16 cellular contexts compared by ENCODE assay signal in the genomic region with DNA sequence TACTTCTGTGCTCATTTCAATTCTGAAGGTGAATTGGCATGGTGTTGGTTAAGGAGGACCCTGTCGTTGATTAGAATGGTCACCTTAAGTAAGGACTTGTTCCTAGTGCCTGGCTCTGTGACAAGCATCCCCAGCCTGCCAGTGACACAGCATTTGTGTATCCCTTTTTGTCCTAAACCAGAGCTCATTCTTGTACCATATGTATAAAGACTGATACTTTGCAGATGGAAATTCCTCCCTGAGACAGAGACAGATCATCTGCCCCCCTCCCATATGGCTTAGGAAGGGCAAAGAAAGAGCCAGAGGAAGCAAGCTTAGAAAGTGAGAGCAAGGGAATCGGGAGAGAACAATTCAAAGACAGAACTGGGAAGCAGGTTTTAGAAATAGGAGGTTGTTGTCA. TPM values are rescaled to one million over a fixed set of nuclear protein-coding genes. Genes with fewer than 3 reads are reported as not detected.
DNase-seq lines count a peak whose midpoint lies in the region; ATAC-seq, FAIRE-seq and TF ChIP-seq lines count a peak whose summit lies in the region.
"Had no signal": no experiment of that assay in that cellular context is flagged by ENCODE, and none has a peak within 500 bp of the region (broad histone marks: within the 10 kb centered on the region; RNA-seq: fewer than 3 reads in every experiment).

No MANE protein-coding gene starts in this region.

- H3K36me3 ChIP-seq in GM23338 (ENCODE audit: insufficient read depth) (no peaks in the 10 kb centered on the region), astrocyte (ENCODE audit: insufficient read depth, low read length) (no peaks in the 10 kb centered on the region)
- H3K36me3 ChIP-seq: gastroesophageal sphincter had no signal

- POLR2A ChIA-PET in naive thymus-derived CD8-positive, alpha-beta T cell (lab: Charles Lee) = interaction anchor here (1.4 kb wide), 1 partner anchor 28 kb away, joined by 3 read pairs; no protein-coding TSS in a partner anchor

- ATAC-seq in GM23338 (no peak), GM18909 (IDR thresholded peaks at IDR 0.05; ENCODE audit: poor library complexity, unreplicated experiment) (no peak)
- no peak for ATAC-seq in naive thymus-derived CD8-positive, alpha-beta T cell
- ATAC-seq: gastroesophageal sphincter had no signal

- H3K79me2 ChIP-seq in GM23338 (replicated peaks; ENCODE audit: insufficient read depth) (no peaks in the 10 kb centered on the region), astrocyte (ENCODE audit: insufficient read depth, low read length) (no peaks in the 10 kb centered on the region)

- H3K9ac ChIP-seq in astrocyte (ENCODE audit: low read length) = peak overlapping the region; percentile 61

- H3K4me2 ChIP-seq in GM23338 (peak overlapping the region; percentile 38; the same call in 1 of the 2 replicates), astrocyte (ENCODE audit: low read length) (peak overlapping the region; percentile 54)

- H3K27me3 ChIP-seq in GM23338 (ENCODE audit: insufficient read depth) (no peaks in the 10 kb centered on the region), astrocyte (ENCODE audit: insufficient read depth, low read length) (no peaks in the 10 kb centered on the region)
- H3K27me3 ChIP-seq: gastroesophageal sphincter had no signal

- no peak for FAIRE-seq in astrocyte (lab: Jason Lieb, UNC)
- FAIRE-seq: GM12891, keratinocyte had no signal

- H3K4me3 ChIP-seq in AG10803 (ENCODE audit: low read length) (peak overlapping the region; percentile 42), GM23338 (no peak overlapping the region), astrocyte (ENCODE audit: insufficient read depth, low read depth, low read length) (no peak overlapping the region)
- H3K4me3 ChIP-seq: gastroesophageal sphincter had no signal

- peaks cover 8% of the 10 kb centered on the region; the same call in 1 of the 2 replicates for H3F3A ChIP-seq in GM23338 (replicated peaks; ENCODE audit: low read depth)

- no peaks in the 10 kb centered on the region for H3K9me3 ChIP-seq in astrocyte (ENCODE audit: insufficient read depth, low read depth, low read length)
- H3K9me3 ChIP-seq: gastroesophageal sphincter had no signal

- H2AFZ ChIP-seq in GM23338 (peak overlapping the region; percentile 84), astrocyte (ENCODE audit: low read depth, low read length) (no peak overlapping the region)

- H3K27ac Mint-ChIP-seq in GM23338 (no peak overlapping the region), astrocyte (ENCODE audit: unreplicated experiment) (peak overlapping the region; percentile 63)
- H3K27ac Mint-ChIP-seq in naive thymus-derived CD8-positive, alpha-beta T cell = peak overlapping the region; percentile 89 to 100 (median 99)

- peak; percentile 84 for DNase-seq in AG10803 (ENCODE audit: low read depth)
- no peak for DNase-seq in GM23338 (ENCODE audit: low spot score)
- no peak for DNase-seq in astrocyte (ENCODE audit: low read depth)
- DNase-seq in naive thymus-derived CD8-positive, alpha-beta T cell = no peak
- DNase-seq in SKM-1 treated with dmso at 0.1 percent for 144 hours (lab: John Stamatoyannopoulos, UW; ENCODE audit: unreplicated experiment) = no peak
- no peak for DNase-seq in HPDE6-E6E7 (ENCODE audit: extremely low spot score)
- DNase-seq in NCI-H1694 treated with DMSO at 0.1 percent for 48 hours (lab: John Stamatoyannopoulos, UW) = no peak
- DNase-seq: NCI-H2081 treated with DMSO at 0.1 percent for 48 hours; retina; Right ventricle myocardium superior; stimulated activated CD4-positive, alpha-beta T cell treated with anti-CD3 and anti-CD28 coated beads, Interleukin-4, amount 100 ng/mL, for 1 hour had no signal

- no peaks in the 10 kb centered on the region for H3K9me3 Mint-ChIP-seq in GM23338
- no peaks in the 10 kb centered on the region for H3K9me3 Mint-ChIP-seq in astrocyte (ENCODE audit: unreplicated experiment)
- no peaks in the 10 kb centered on the region for H3K9me3 Mint-ChIP-seq in naive thymus-derived CD8-positive, alpha-beta T cell

- H3K9me2 ChIP-seq in GM23338 (ENCODE audit: insufficient read depth) = peaks cover 8% of the 10 kb centered on the region; the same call in 1 of the 2 replicates

- peaks cover 67% of the 10 kb centered on the region for H3K4me1 Mint-ChIP-seq in GM23338
- peaks cover 45% of the 10 kb centered on the region for H3K4me1 Mint-ChIP-seq in astrocyte (ENCODE audit: low read depth, unreplicated experiment)
- peaks cover 33 to 57% (median 56%) of the 10 kb centered on the region in 4 donors for H3K4me1 Mint-ChIP-seq in naive thymus-derived CD8-positive, alpha-beta T cell

- H3K4me3 Mint-ChIP-seq in GM23338 (no peak overlapping the region), astrocyte (ENCODE audit: unreplicated experiment) (no peak overlapping the region)
- peak overlapping the region in 8 of 10 donors; percentile 33 to 72 (median 68) for H3K4me3 Mint-ChIP-seq in naive thymus-derived CD8-positive, alpha-beta T cell

- TF ChIP-seq CTCF in AG10803 (conservative IDR thresholded peaks at IDR 0.05; ENCODE audit: low read length) (no peak), GM23338 (conservative IDR thresholded peaks at IDR 0.05; ENCODE audit: low read depth in 2 of 2) (no peak), astrocyte (IDR thresholded peaks at IDR 0.05; ENCODE audit: insufficient read depth, low read depth, low read length) (no peak)

- no peaks in the 10 kb centered on the region for H4K20me1 ChIP-seq in GM23338 (replicated peaks; ENCODE audit: insufficient read depth)
- no peaks in the 10 kb centered on the region for H4K20me1 ChIP-seq in astrocyte (ENCODE audit: insufficient read depth, low read length)

- H3K27ac ChIP-seq in GM23338 (ENCODE audit: low read depth) (no peak overlapping the region), astrocyte (ENCODE audit: low read depth, low read length) (no peak overlapping the region)
- H3K27ac ChIP-seq: gastroesophageal sphincter had no signal

- H3K36me3 Mint-ChIP-seq in GM23338 (ENCODE audit: low read depth) (no peaks in the 10 kb centered on the region), astrocyte (ENCODE audit: low read depth, unreplicated experiment) (no peaks in the 10 kb centered on the region)
- H3K36me3 Mint-ChIP-seq in naive thymus-derived CD8-positive, alpha-beta T cell = no peaks in the 10 kb centered on the region

- H3K4me1 ChIP-seq in GM23338 (ENCODE audit: insufficient read depth) (peaks cover 40% of the 10 kb centered on the region), astrocyte (ENCODE audit: insufficient read depth, low read length) (peaks cover 35% of the 10 kb centered on the region)

- peaks cover 20% of the 10 kb centered on the region for H3K27me3 Mint-ChIP-seq in GM23338 (ENCODE audit: insufficient read depth, low read depth, poor library complexity)
- H3K27me3 Mint-ChIP-seq in astrocyte (ENCODE audit: low read depth, unreplicated experiment) = no peaks in the 10 kb centered on the region
- H3K27me3 Mint-ChIP-seq in naive thymus-derived CD8-positive, alpha-beta T cell = peaks cover 0 to 2% (median 0%) of the 10 kb centered on the region in 5 donors

TF ChIP-seq in GM23338, 12 proteins besides CTCF, POLR2A, EP300 and RAD21 (continues in another document):
- TF ChIP-seq EZH2phosphoT487 (IDR thresholded peaks at IDR 0.05; ENCODE audit: unreplicated experiment) = no peak
- TF ChIP-seq, protein P1, sequence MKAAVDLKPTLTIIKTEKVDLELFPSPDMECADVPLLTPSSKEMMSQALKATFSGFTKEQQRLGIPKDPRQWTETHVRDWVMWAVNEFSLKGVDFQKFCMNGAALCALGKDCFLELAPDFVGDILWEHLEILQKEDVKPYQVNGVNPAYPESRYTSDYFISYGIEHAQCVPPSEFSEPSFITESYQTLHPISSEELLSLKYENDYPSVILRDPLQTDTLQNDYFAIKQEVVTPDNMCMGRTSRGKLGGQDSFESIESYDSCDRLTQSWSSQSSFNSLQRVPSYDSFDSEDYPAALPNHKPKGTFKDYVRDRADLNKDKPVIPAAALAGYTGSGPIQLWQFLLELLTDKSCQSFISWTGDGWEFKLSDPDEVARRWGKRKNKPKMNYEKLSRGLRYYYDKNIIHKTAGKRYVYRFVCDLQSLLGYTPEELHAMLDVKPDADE (IDR thresholded peaks at IDR 0.05) = no peak
- no peak for TF ChIP-seq ZNF331 (CRISPR knock-in tag; IDR thresholded peaks at IDR 0.05; ENCODE audit: low read depth)

RNA-seq across cellular contexts. Expression of a gene that starts 13.1 kb away (rescaled TPM):
- total RNA-seq in GM23338 (2014; rRNA removed; shearing (Covaris generic)) = not detected in 2 replicates
- polyA plus RNA-seq in GM23338 (2016; fragmentation: Nextera tagmentation; extraction: Ambion mirVana) = not detected in 2 replicates
- 3.7 and 5.9 TPM in 2 replicates for total RNA-seq in astrocyte
- total RNA-seq in naive thymus-derived CD8-positive, alpha-beta T cell = not detected
- not detected for polyA plus RNA-seq in naive thymus-derived CD8-positive, alpha-beta T cell
- total RNA-seq: gastroesophageal sphincter, Right ventricle myocardium superior had no signal
- polyA plus RNA-seq: BJ, keratinocyte had no signal

Comparison
In these comparisons a context has a peak if more than half of its experiments do, and no peak if none do; other contexts are left out.
1. H3K4me3 Mint-ChIP-seq: peak in naive thymus-derived CD8-positive, alpha-beta T cell (8 of 10); none in GM23338 (single experiment) and astrocyte (single experiment).